8 cellular contexts compared by ENCODE assay signal in the genomic region with DNA sequence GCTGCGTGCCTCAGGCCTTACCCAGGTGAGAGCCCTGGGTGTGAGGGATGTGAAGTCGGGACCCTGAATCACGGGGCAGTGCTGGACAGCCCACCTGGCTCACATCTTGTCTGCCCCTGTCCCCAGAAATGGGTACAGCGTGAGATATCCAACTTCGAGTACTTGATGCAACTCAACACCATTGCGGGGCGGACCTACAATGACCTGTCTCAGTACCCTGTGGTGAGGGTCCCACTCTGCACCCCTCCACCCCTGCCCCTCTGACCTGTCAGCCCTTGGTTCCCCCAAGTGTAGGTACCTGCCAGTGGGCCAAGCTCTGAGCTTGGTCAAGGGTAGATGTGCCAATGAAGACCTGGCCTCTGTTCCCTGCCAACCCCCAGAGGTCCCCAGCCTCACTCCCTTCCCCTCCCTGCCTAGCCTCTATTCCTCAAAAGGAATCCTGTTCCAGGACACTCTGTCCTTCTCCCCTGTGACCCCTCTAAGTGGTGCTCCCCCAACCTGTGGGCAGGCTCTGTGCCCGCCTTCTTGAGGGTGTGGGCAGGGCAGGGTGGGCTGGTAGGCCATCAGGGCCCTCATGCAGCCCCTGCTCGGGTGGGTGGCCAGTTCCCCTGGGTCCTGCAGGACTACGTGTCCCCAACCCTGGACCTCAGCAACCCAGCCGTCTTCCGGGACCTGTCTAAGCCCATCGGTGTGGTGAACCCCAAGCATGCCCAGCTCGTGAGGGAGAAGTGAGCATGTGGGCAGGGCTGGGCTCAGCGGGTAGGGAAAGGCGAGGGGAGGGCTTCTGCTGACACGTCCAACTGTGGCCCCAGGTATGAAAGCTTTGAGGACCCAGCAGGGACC.
"Had no signal": no experiment of that assay in that cellular context is flagged by ENCODE, and none has a peak within 500 bp of the region (broad histone marks: within the 10 kb centered on the region; RNA-seq: fewer than 3 reads in every experiment).

No MANE protein-coding gene starts in this region.

- DNase-seq: activated CD4-positive, alpha-beta T cell treated with anti-CD3 and anti-CD28 coated beads, Interleukin-2, amount 10 ng/mL, durations not matched to agents 24 days and 14 days; activated T-cell treated with anti-CD3 and anti-CD28 coated beads, Interleukin-2, amount 50 U/mL, for 24 hours; cerebellar nuclear complex; stimulated activated naive CD4-positive, alpha-beta T cell treated with Interleukin-2 at 50 U/mL for 16 hours; T-helper 1 cell had no signal

- H3K27ac ChIP-seq: hepatocyte, right atrium auricular region had no signal

- ATAC-seq: WTC11 had no signal

- H3K4me3 ChIP-seq: hepatocyte, right atrium auricular region had no signal

- H3K9me3 ChIP-seq: right atrium auricular region had no signal

- H3K27me3 ChIP-seq: hepatocyte, right atrium auricular region had no signal
